8 cellular contexts compared by ENCODE assay signal in the genomic region with DNA sequence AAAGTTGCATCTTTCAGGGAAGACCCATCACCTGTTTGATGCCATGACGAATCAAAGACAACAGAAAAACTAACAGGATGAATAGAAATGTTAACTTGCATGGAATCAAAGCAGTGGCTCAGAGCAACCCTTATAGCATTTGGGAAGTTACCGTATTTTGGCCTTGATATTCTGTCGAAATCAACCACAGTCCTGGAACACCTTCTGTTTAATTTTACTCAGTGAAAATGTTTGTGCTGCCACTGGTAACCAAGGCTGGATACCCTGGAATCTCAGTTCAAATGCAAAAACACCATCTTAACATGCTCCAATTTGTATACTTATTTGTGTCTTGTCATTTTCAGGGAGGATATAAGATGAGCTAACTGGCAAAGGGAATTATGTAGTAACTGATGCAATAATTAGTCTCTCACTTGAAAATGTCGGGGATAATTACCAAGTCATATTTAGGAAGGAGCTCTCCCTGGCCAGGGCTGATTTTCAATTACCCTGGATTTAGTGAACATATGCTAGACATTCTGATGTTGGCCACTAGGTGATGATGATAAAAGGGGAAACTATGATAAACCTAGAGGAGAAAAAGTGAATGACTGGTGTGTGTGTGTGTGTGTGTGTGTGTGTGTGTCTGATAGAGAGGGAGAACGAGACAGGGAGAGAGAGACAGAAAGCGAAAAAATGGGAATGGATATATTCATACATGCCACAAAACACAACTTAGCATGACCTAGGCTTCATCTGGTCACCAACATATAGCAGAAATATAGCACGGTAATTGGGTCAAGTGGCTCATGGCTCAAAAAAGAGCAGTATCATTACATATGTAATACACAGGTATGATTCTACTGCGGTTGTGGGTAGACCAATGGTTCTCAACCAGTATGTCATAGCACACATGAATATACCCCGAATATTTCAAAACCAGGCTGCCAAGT. TPM values are rescaled to one million over a fixed set of nuclear protein-coding genes. Genes with fewer than 3 reads are reported as not detected.
DNase-seq lines count a peak whose midpoint lies in the region; ATAC-seq and TF ChIP-seq lines count a peak whose summit lies in the region.
"Had no signal": no experiment of that assay in that cellular context is flagged by ENCODE, and none has a peak within 500 bp of the region (broad histone marks: within the 10 kb centered on the region; RNA-seq: fewer than 3 reads in every experiment).

No MANE protein-coding gene starts in this region.

- no peak overlapping the region for H3K4me3 ChIP-seq in sigmoid colon

- no peaks in the 10 kb centered on the region for H3K9me3 ChIP-seq in sigmoid colon

- H3K36me3 ChIP-seq in sigmoid colon: peaks cover 0 to 6% (median 0%) of the 10 kb centered on the region in 4 donors

- no peaks in the 10 kb centered on the region for H3K9me3 Mint-ChIP-seq in MCF 10A (ENCODE audit: unreplicated experiment)
- H3K9me3 Mint-ChIP-seq in stimulated activated memory B cell treated with anti-CD40 and anti-IgM and Interleukin-4, amounts not matched to agents 10 μg/mL and 1 μg/mL and 100 μg/mL, for 72 hours: peaks cover 3% of the 10 kb centered on the region

- CTCF ChIA-PET in MCF 10A (lab: Yijun Ruan, JAX): interaction anchor here (0.6 to 1.8 kb wide), 17 partner anchors 9 to 1925 kb away, joined by 3 to 9 read pairs (median 3); no protein-coding TSS in a partner anchor

- no peak for TF ChIP-seq POLR2A in sigmoid colon (IDR thresholded peaks at IDR 0.05)

- 79 to 82% methylated on average over 9 of the region's 9 CpGs for WGBS in sigmoid colon, 2 donors

- peak overlapping the region; percentile 70 to 94 (median 80) for H3K27ac ChIP-seq in sigmoid colon

- H3K4me3 Mint-ChIP-seq in MCF 10A (ENCODE audit: unreplicated experiment): no peak overlapping the region
- no peak overlapping the region for H3K4me3 Mint-ChIP-seq in stimulated activated memory B cell treated with anti-CD40 and anti-IgM and Interleukin-4, amounts not matched to agents 10 μg/mL and 1 μg/mL and 100 μg/mL, for 72 hours

- intact Hi-C loops in MCF 10A (cut with micrococcal nuclease) (no loop called here), sigmoid colon (cut with DNase I) (no loop called here)

- POLR2A ChIA-PET in MCF 10A (lab: Yijun Ruan, JAX): interaction anchor here (0.7 to 1.5 kb wide), 3 partner anchors 21 to 56 kb away, joined by 4 to 5 read pairs (median 4); no protein-coding TSS in a partner anchor

- no TSS peak for BruUV-seq in MCF 10A (replicated peaks; lab: Mats Ljungman, UMichigan)

- DNase-seq in MCF 10A (ENCODE audit: unreplicated experiment) (peak; percentile 54), sigmoid colon (no peak), NCI-H1092 treated with DMSO at 0.1 percent for 48 hours (lab: John Stamatoyannopoulos, UW) (no peak)
- DNase-seq: substantia nigra had no signal

- ATAC-seq in GM18907 (IDR thresholded peaks at IDR 0.05; ENCODE audit: unreplicated experiment): peak; percentile 71
- no peak for ATAC-seq in stimulated activated memory B cell treated with anti-CD40 and anti-IgM and Interleukin-4, amounts not matched to agents 10 μg/mL and 1 μg/mL and 100 μg/mL, for 72 hours
- no peak for ATAC-seq in GM21515 (IDR thresholded peaks at IDR 0.05; ENCODE audit: unreplicated experiment)

- no peak overlapping the region for H3K27ac Mint-ChIP-seq in MCF 10A (ENCODE audit: low read depth, unreplicated experiment)
- H3K27ac Mint-ChIP-seq in stimulated activated memory B cell treated with anti-CD40 and anti-IgM and Interleukin-4, amounts not matched to agents 10 μg/mL and 1 μg/mL and 100 μg/mL, for 72 hours: no peak overlapping the region

- TF ChIP-seq CTCF in LNCAP (IDR thresholded peaks at IDR 0.05) (peak; percentile 52), MCF 10A (IDR thresholded peaks at IDR 0.05; ENCODE audit: unreplicated experiment) (peak; percentile 27), sigmoid colon (IDR thresholded peaks at IDR 0.05) (peak in 3 of 4 experiments; percentile 18 to 61 (median 26))

- no peaks in the 10 kb centered on the region for H3K27me3 ChIP-seq in sigmoid colon

- peaks cover 23% of the 10 kb centered on the region for H3K36me3 Mint-ChIP-seq in MCF 10A (ENCODE audit: insufficient read depth, unreplicated experiment)
- H3K36me3 Mint-ChIP-seq in stimulated activated memory B cell treated with anti-CD40 and anti-IgM and Interleukin-4, amounts not matched to agents 10 μg/mL and 1 μg/mL and 100 μg/mL, for 72 hours: no peaks in the 10 kb centered on the region

- H3K4me1 Mint-ChIP-seq in MCF 10A (ENCODE audit: insufficient read depth, unreplicated experiment): peaks cover 22% of the 10 kb centered on the region
- no peaks in the 10 kb centered on the region for H3K4me1 Mint-ChIP-seq in stimulated activated memory B cell treated with anti-CD40 and anti-IgM and Interleukin-4, amounts not matched to agents 10 μg/mL and 1 μg/mL and 100 μg/mL, for 72 hours

- peaks cover 0 to 95% (median 80%) of the 10 kb centered on the region in 4 donors for H3K4me1 ChIP-seq in sigmoid colon

- H3K27me3 Mint-ChIP-seq in MCF 10A (ENCODE audit: insufficient read depth, unreplicated experiment): no peaks in the 10 kb centered on the region
- H3K27me3 Mint-ChIP-seq in stimulated activated memory B cell treated with anti-CD40 and anti-IgM and Interleukin-4, amounts not matched to agents 10 μg/mL and 1 μg/mL and 100 μg/mL, for 72 hours: peaks cover 33% of the 10 kb centered on the region

- no peak for TF ChIP-seq EP300 in sigmoid colon (IDR thresholded peaks at IDR 0.05)

RNA-seq across cellular contexts. Expression of gene PRICKLE2, which starts 19.0 kb away (rescaled TPM):
- total RNA-seq in MCF 10A (2022): 9.6 and 11.4 TPM in 2 replicates
- 10 to 100 TPM; 61.1 to 96.7 (median 69.9) TPM for total RNA-seq in sigmoid colon
- 1 to 10 TPM in 2 of 3 donors, under 1 TPM in 1; 0.69 to 3.4 (median 1.2) TPM for polyA plus RNA-seq in sigmoid colon
